Comparison of ENCODE assay signal across 24 cellular contexts in genomic region chr7:112193915-112194502, GRCh38. TPM values are rescaled to one million over a fixed set of nuclear protein-coding genes. Genes with fewer than 3 reads are reported as not detected.
DNase-seq lines count a peak whose midpoint lies in the region; ATAC-seq, FAIRE-seq and TF ChIP-seq lines count a peak whose summit lies in the region.
"Had no signal": no experiment of that assay in that cellular context is flagged by ENCODE, and none has a peak within 500 bp of the region (broad histone marks: within the 10 kb centered on the region; RNA-seq: fewer than 3 reads in every experiment).

No MANE protein-coding gene starts in this region.

- no peak for TF ChIP-seq EP300 in K562 (IDR thresholded peaks at IDR 0.05; ENCODE audit: low read length)

- DNase-seq in DMS53 treated with DMSO at 0.1 percent for 48 hours (lab: John Stamatoyannopoulos, UW; ENCODE audit: unreplicated experiment) (peak; percentile 91), NCI-H2081 (lab: John Stamatoyannopoulos, UW) (peak; percentile 58 to 90), K562 (ENCODE audit: extremely low read depth in 1 of 4, low spot score in 3 of 4) (no peak), small intestine (no peak), DMS 273 (lab: John Stamatoyannopoulos, UW; ENCODE audit: unreplicated experiment) (no peak), SW 1271 (lab: John Stamatoyannopoulos, UW) (no peak)
- DNase-seq: activated CD4-positive, alpha-beta T cell treated with anti-CD3 and anti-CD28 coated beads for 4 hours; activated gamma-delta T cell treated with Interleukin-2 at 50 U/mL for 16 hours; activated naive CD8-positive, alpha-beta T cell treated with anti-CD3 and anti-CD28 coated beads, Interleukin-2, amount 50 U/mL, for 24 hours; activated T-cell treated with anti-CD3 and anti-CD28 coated beads, Interleukin-2, amount 50 U/mL, for 1 hour; Calu3; Kasumi-1; NCI-H187 treated with DMSO at 0.1 percent for 48 hours; NCI-H446 treated with DMSO at 0.1 percent for 48 hours; nephron progenitor cell; ovary; retina; spleen; tibial artery had no signal

- CTCF ChIA-PET in K562 (lab: Yijun Ruan, JAX; ENCODE audit: low intra/inter-chr PET ratio), result no interaction called here

- H2AFZ ChIP-seq in K562 (ENCODE audit: low read depth, low read length), result no peak overlapping the region

- H3K4me1 ChIP-seq in K562 (replicated peaks in 1 of 2; ENCODE audit: control insufficient read depth in 2 of 2, insufficient read depth in 2 of 2, low read length in 2 of 2) (no peaks in the 10 kb centered on the region), liver (ENCODE audit: control insufficient read depth in 4 of 4, insufficient read depth in 4 of 4, low read length in 3 of 4) (peaks cover 0 to 26% (median 9%) of the 10 kb centered on the region in 4 donors), small intestine (ENCODE audit: control insufficient read depth in 2 of 2, insufficient read depth in 1 of 2, low read depth in 1 of 2, low read length in 1 of 2) (no peaks in the 10 kb centered on the region)
- H3K4me1 ChIP-seq: spleen, tibial artery had no signal

- no peak overlapping the region for H3K4me2 ChIP-seq in K562 (ENCODE audit: insufficient read depth, low read length)

- H3K36me3 ChIP-seq in K562 (ENCODE audit: control insufficient read depth, insufficient read depth, low read length) (no peaks in the 10 kb centered on the region), liver (ENCODE audit: control insufficient read depth in 4 of 4, insufficient read depth in 3 of 4, low read depth in 1 of 4, low read length in 3 of 4) (no peaks in the 10 kb centered on the region), small intestine (ENCODE audit: control insufficient read depth in 2 of 2, insufficient read depth in 2 of 2, low read length in 2 of 2) (no peaks in the 10 kb centered on the region)
- H3K36me3 ChIP-seq: ovary, spleen, tibial artery had no signal

- TF ChIP-seq RAD21 in K562 (CRISPR knock-in tag; conservative IDR thresholded peaks at IDR 0.05 in 1 of 2, IDR thresholded peaks at IDR 0.05 in 1 of 2), result no peak
- peak; percentile 68 to 70 for TF ChIP-seq RAD21 in liver (IDR thresholded peaks at IDR 0.05)

- no peaks in the 10 kb centered on the region for H3K79me2 ChIP-seq in K562 (ENCODE audit: control insufficient read depth, insufficient read depth, low read length)

- in situ Hi-C loops in K562 (cut with MboI), result no loop called here

- no peaks in the 10 kb centered on the region for H3K9me3 ChIP-seq in K562 (replicated peaks; ENCODE audit: control insufficient read depth, insufficient read depth, low read depth, low read length)
- no peaks in the 10 kb centered on the region for H3K9me3 ChIP-seq in liver (ENCODE audit: control insufficient read depth in 4 of 4, low read length in 3 of 4)
- no peaks in the 10 kb centered on the region for H3K9me3 ChIP-seq in small intestine (ENCODE audit: control insufficient read depth, low read depth)
- H3K9me3 ChIP-seq: ovary, tibial artery had no signal

- no peak for TF ChIP-seq CTCF in K562 (IDR thresholded peaks at IDR 0.05 in 2 of 3, conservative IDR thresholded peaks at IDR 0.05 in 1 of 3; ENCODE audit: insufficient read depth in 2 of 3, low read depth in 1 of 3, low read length in 3 of 3)
- no peak for TF ChIP-seq CTCF in liver (IDR thresholded peaks at IDR 0.05; ENCODE audit: low read depth, low read length, missing input control)

- no peaks in the 10 kb centered on the region for H4K20me1 ChIP-seq in K562 (replicated peaks; ENCODE audit: control insufficient read depth, insufficient read depth, low read length)

- ATAC-seq in K562, result no peak
- ATAC-seq: activated naive CD8-positive, alpha-beta T cell treated with anti-CD3 and anti-CD28 coated beads, Interleukin-2, amount 50 U/mL, for 24 hours; Right ventricle myocardium inferior had no signal

- TF ChIP-seq POLR2A in K562 (conservative IDR thresholded peaks at IDR 0.05), result no peak

- FAIRE-seq in K562 (lab: Jason Lieb, UNC), result peak; percentile 35
- FAIRE-seq in small intestine (lab: Jason Lieb, UNC), result no peak
- FAIRE-seq: endometrium, GM18507 had no signal

- no peak overlapping the region for H3K27ac ChIP-seq in K562 (ENCODE audit: extremely low read depth, low read depth, low read length)
- H3K27ac ChIP-seq in liver (ENCODE audit: low read depth in 1 of 2, low read length in 2 of 2), result peak overlapping the region; percentile 21 to 32
- H3K27ac ChIP-seq in small intestine (ENCODE audit: low read depth in 1 of 2, low read length in 1 of 2), result no peak overlapping the region
- H3K27ac ChIP-seq: BLaER1 treated with 17β-estradiol and CSF1 and Interleukin-3, amounts not matched to agents 10 nM and 100 nM; spleen; tibial artery had no signal

- H3K4me3 ChIP-seq in K562 (no peak overlapping the region), liver (ENCODE audit: low read depth in 1 of 3, low read length in 3 of 3) (no peak overlapping the region), small intestine (ENCODE audit: low read depth in 1 of 2, low read length in 2 of 2) (no peak overlapping the region)
- H3K4me3 ChIP-seq: BLaER1 treated with 17β-estradiol and CSF1 and Interleukin-3, amounts not matched to agents 10 nM and 100 nM; ovary; spleen; tibial artery had no signal

- no TSS peak for BruUV-seq in K562 (replicated peaks; lab: Mats Ljungman, UMichigan)

- intact Hi-C loops in K562 (cut with micrococcal nuclease), result no loop called here

- POLR2A ChIA-PET in K562 (lab: Yijun Ruan, JAX), result no interaction called here

- H3K9ac ChIP-seq in K562 (ENCODE audit: insufficient read depth in 1 of 2, low read depth in 2 of 2, low read length in 2 of 2) (no peak overlapping the region), liver (ENCODE audit: low read depth in 1 of 2, low read length in 2 of 2) (no peak overlapping the region)
- H3K9ac ChIP-seq: BLaER1 treated with 17β-estradiol and CSF1 and Interleukin-3, amounts not matched to agents 10 nM and 100 nM had no signal

- H3K27me3 ChIP-seq in K562 (ENCODE audit: control insufficient read depth in 2 of 2, insufficient read depth in 2 of 2, low read length in 2 of 2) (peaks cover 14 to 19% of the 10 kb centered on the region in 2 experiments; a peak in 4 of 5 replicates), liver (ENCODE audit: control insufficient read depth in 4 of 4, insufficient read depth in 4 of 4, low read length in 3 of 4) (no peaks in the 10 kb centered on the region), small intestine (ENCODE audit: control insufficient read depth in 2 of 2, insufficient read depth in 2 of 2, low read length in 2 of 2) (no peaks in the 10 kb centered on the region)
- H3K27me3 ChIP-seq: BLaER1 treated with 17β-estradiol and CSF1 and Interleukin-3, amounts not matched to agents 10 nM and 100 nM; ovary; tibial artery had no signal

- no peaks in the 10 kb centered on the region for H3K9me1 ChIP-seq in K562 (ENCODE audit: control insufficient read depth, insufficient read depth, low read length)

RNA-seq across cellular contexts. Expression of gene DOCK4, which starts 12.2 kb away (rescaled TPM):
- 15.9 and 23.4 TPM in 2 replicates for total RNA-seq in K562 (2011; cell fraction: chromatin; rRNA removed; ENCODE audit: low replicate concordance)
- 3.8 and 8.0 TPM in 2 replicates for total RNA-seq in K562 (2011; cell fraction: nucleolus; rRNA removed)
- total RNA-seq in K562 (2011; cell fraction: nucleoplasm; rRNA removed), result 10.6 and 11.6 TPM in 2 replicates
- total RNA-seq in K562 (2014; rRNA removed), result 1.5 and 2.0 TPM in 2 replicates
- 2.1 and 2.3 TPM in 2 replicates for total RNA-seq in K562 (2014; rRNA removed; fragmentation: Illumina TruSeq; extraction: Trizol)
- total RNA-seq in K562 (2015; rRNA removed; fragmentation: Illumina TruSeq; extraction: Trizol), result 1.7 and 2.1 TPM in 2 replicates
- total RNA-seq in K562 (2021), result 3.8 and 4.9 TPM in 2 replicates
- 3.7 and 5.7 TPM in 2 replicates for polyA plus RNA-seq in K562 (2011; rRNA removed)
- 1.2 and 1.7 TPM in 2 replicates for polyA plus RNA-seq in K562 (2011; cell fraction: cytosol; rRNA removed)
- polyA plus RNA-seq in K562 (2011; cell fraction: nucleus; rRNA removed), result 18.4 and 29.9 TPM in 2 replicates
- 1.9 and 2.4 TPM in 2 replicates for polyA plus RNA-seq in K562 (2012)
- polyA plus RNA-seq in K562 (2014; fragmentation: Illumina TruSeq; extraction: Trizol), result 1.8 and 2.9 TPM in 2 replicates
- under 1 TPM; 0.42 to 0.45 TPM for polyA plus RNA-seq in K562 (2014; fragmentation: Nextera tagmentation; extraction: Ambion mirVana)
- polyA plus RNA-seq in K562 (2014; rRNA removed), result 3.3 and 3.8 TPM in 2 replicates
- polyA minus RNA-seq in K562 (2011; rRNA and poly(A)+ RNA removed), result 4.3 and 6.8 TPM in 2 replicates
- 1.1 and 1.2 TPM in 2 replicates for polyA minus RNA-seq in K562 (2011; cell fraction: cytosol; rRNA and poly(A)+ RNA removed)
- polyA minus RNA-seq in K562 (2011; cell fraction: nucleus; rRNA and poly(A)+ RNA removed), result 10.6 and 13.5 TPM in 2 replicates
- total RNA-seq in liver, result 10 to 100 TPM; 16.9 to 48.9 TPM
- 1 to 10 TPM; 7.2 to 8.7 TPM for polyA plus RNA-seq in liver
- polyA plus RNA-seq in small intestine, result 1 to 10 TPM in 2 of 3 donors, not detected in 1; 1.9 to 3.8 TPM

RNA-seq across cellular contexts. Expression of gene ZNF277, which starts 12.5 kb away (rescaled TPM):
- total RNA-seq in K562 (2011; cell fraction: chromatin; rRNA removed; ENCODE audit: low replicate concordance), result 7.6 and 23.6 TPM in 2 replicates
- total RNA-seq in K562 (2011; cell fraction: nucleolus; rRNA removed), result 11.6 and 14.0 TPM in 2 replicates
- 13.6 and 16.2 TPM in 2 replicates for total RNA-seq in K562 (2011; cell fraction: nucleoplasm; rRNA removed)
- total RNA-seq in K562 (2014; rRNA removed), result 14.3 and 18.8 TPM in 2 replicates
- 33.5 and 42.0 TPM in 2 replicates for total RNA-seq in K562 (2014; rRNA removed; fragmentation: Illumina TruSeq; extraction: Trizol)
- 27.6 and 29.5 TPM in 2 replicates for total RNA-seq in K562 (2015; rRNA removed; fragmentation: Illumina TruSeq; extraction: Trizol)
- 18.5 and 20.3 TPM in 2 replicates for total RNA-seq in K562 (2021)
- 25.0 and 28.7 TPM in 2 replicates for polyA plus RNA-seq in K562 (2011; rRNA removed)
- polyA plus RNA-seq in K562 (2011; cell fraction: cytosol; rRNA removed), result 3.1 and 9.3 TPM in 2 replicates
- 4.4 and 7.7 TPM in 2 replicates for polyA plus RNA-seq in K562 (2011; cell fraction: nucleus; rRNA removed)
- polyA plus RNA-seq in K562 (2012), result 16.5 and 55.5 TPM in 2 replicates
- polyA plus RNA-seq in K562 (2014; fragmentation: Illumina TruSeq; extraction: Trizol), result 29.4 and 29.8 TPM in 2 replicates
- polyA plus RNA-seq in K562 (2014; fragmentation: Nextera tagmentation; extraction: Ambion mirVana), result 10 to 100 TPM; 27.4 to 27.7 TPM
- 19.3 and 20.7 TPM in 2 replicates for polyA plus RNA-seq in K562 (2014; rRNA removed)
- polyA minus RNA-seq in K562 (2011; rRNA and poly(A)+ RNA removed), result 31.5 and 38.3 TPM in 2 replicates
- 18.6 and 19.1 TPM in 2 replicates for polyA minus RNA-seq in K562 (2011; cell fraction: cytosol; rRNA and poly(A)+ RNA removed)
- polyA minus RNA-seq in K562 (2011; cell fraction: nucleus; rRNA and poly(A)+ RNA removed), result 17.2 and 19.0 TPM in 2 replicates
- total RNA-seq in liver, result 10 to 100 TPM; 16.9 to 23.5 TPM
- 10 to 100 TPM in 1 of 2 donors, 1 to 10 TPM in 1; 7.8 to 12.2 TPM for polyA plus RNA-seq in liver
- polyA plus RNA-seq in small intestine, result 10 to 100 TPM; 15.8 to 25.4 (median 24.4) TPM

Comparison
In these comparisons a context has a peak if more than half of its experiments do, and no peak if none do; other contexts are left out.
1. DNase-seq: peak in DMS53 treated with DMSO at 0.1 percent for 48 hours (single experiment) and NCI-H2081 (2 of 2); none in K562 (0 of 4), small intestine (single experiment), DMS 273 (single experiment) and SW 1271 (0 of 2).
2. H3K27ac ChIP-seq: peak in liver (2 of 2); none in K562 (single experiment) and small intestine (0 of 2).